ENCODE assay signal across 29 cellular contexts in genomic region chr3:184641430-184641829, GRCh38.
"Had no signal": no experiment of that assay in that cellular context is flagged by ENCODE, and none has a peak within 500 bp of the region (broad histone marks: within the 10 kb centered on the region; RNA-seq: fewer than 3 reads in every experiment).

No MANE protein-coding gene starts in this region.

- H3K27me3 ChIP-seq: ascending aorta had no signal

- H3K27ac ChIP-seq: ascending aorta, WERI-Rb-1 had no signal

- H3K4me3 ChIP-seq: ascending aorta had no signal

- H3K4me1 ChIP-seq: ascending aorta had no signal

- DNase-seq: activated CD4-positive, alpha-beta memory T cell treated with anti-CD3 and anti-CD28 coated beads, Interleukin-2, amount 10 ng/mL, durations not matched to agents 7 days and 5 days; activated CD4-positive, alpha-beta T cell treated with anti-CD3 and anti-CD28 coated beads for 1 hour; activated CD4-positive, alpha-beta T cell treated with anti-CD3 and anti-CD28 coated beads for 36 hours; activated CD4-positive, alpha-beta T cell treated with anti-CD3 and anti-CD28 coated beads for 48 hours; activated CD4-positive, alpha-beta T cell treated with anti-CD3 and anti-CD28 coated beads, Interleukin-2, amount 50 U/mL, for 1 hour; activated CD4-positive, alpha-beta T cell treated with anti-CD3 and anti-CD28 coated beads, Interleukin-2, amount 50 U/mL, for 48 hours; activated CD4-positive, CD25-positive, alpha-beta regulatory T cell; activated CD8-positive, alpha-beta memory T cell treated with anti-CD3 and anti-CD28 coated beads for 24 hours; activated CD8-positive, alpha-beta memory T cell treated with anti-CD3 and anti-CD28 coated beads, Interleukin-2, amount 10 ng/mL, durations not matched to agents 7 days and 5 days; activated CD8-positive, alpha-beta memory T cell treated with anti-CD3 and anti-CD28 coated beads, Interleukin-2, amount 50 U/mL, for 48 hours; activated CD8-positive, alpha-beta T cell treated with anti-CD3 and anti-CD28 coated beads, Interleukin-2, amount 10 ng/mL, durations not matched to agents 7 days and 5 days; activated effector memory CD4-positive, alpha-beta T cell treated with Interleukin-2 at 50 U/mL for 16 hours; activated gamma-delta T cell; activated naive CD4-positive, alpha-beta T cell treated with anti-CD3 and anti-CD28 coated beads, Interleukin-2, amount 10 ng/mL, durations not matched to agents 7 days and 5 days; activated naive CD4-positive, alpha-beta T cell treated with Interleukin-2 at 50 U/mL for 16 hours; activated naive CD8-positive, alpha-beta T cell treated with anti-CD3 and anti-CD28 coated beads, Interleukin-2, amount 10 ng/mL, durations not matched to agents 7 days and 5 days; activated naive CD8-positive, alpha-beta T cell treated with anti-CD3 and anti-CD28 coated beads, Interleukin-2, amount 50 U/mL, for 24 hours; activated T-cell treated with anti-CD3 and anti-CD28 coated beads, Interleukin-2, amount 50 U/mL, for 24 hours; activated T-cell treated with anti-CD3 and anti-CD28 coated beads, Interleukin-2, amount 50 U/mL, for 48 hours; amygdala; anterior cingulate cortex; central memory CD4-positive, alpha-beta T cell; T-helper 1 cell; T-helper 9 cell; WERI-Rb-1 had no signal

- H3K36me3 ChIP-seq: ascending aorta, WERI-Rb-1 had no signal

- FAIRE-seq: colon had no signal

- H3K9me3 ChIP-seq: ascending aorta had no signal

- ATAC-seq: activated CD4-positive, alpha-beta T cell treated with anti-CD3 and anti-CD28 coated beads for 36 hours; activated CD4-positive, CD25-positive, alpha-beta regulatory T cell treated with anti-CD3 and anti-CD28 coated beads, Interleukin-2, amount 50 U/mL, for 24 hours; activated CD8-positive, alpha-beta memory T cell treated with anti-CD3 and anti-CD28 coated beads, Interleukin-2, amount 10 ng/mL, durations not matched to agents 7 days and 5 days; activated CD8-positive, alpha-beta T cell treated with anti-CD3 and anti-CD28 coated beads, Interleukin-2, amount 10 ng/mL, durations not matched to agents 7 days and 5 days; activated naive CD8-positive, alpha-beta T cell treated with anti-CD3 and anti-CD28 coated beads, Interleukin-2, amount 50 U/mL, for 24 hours; WTC11 had no signal
